In genomic region chr11:6006395-6006794, GRCh38 we compare ENCODE assay signal across 35 cellular contexts. TPM values are rescaled to one million over a fixed set of nuclear protein-coding genes. Genes with fewer than 3 reads are reported as not detected.
"Had no signal": no experiment of that assay in that cellular context is flagged by ENCODE, and none has a peak within 500 bp of the region (broad histone marks: within the 10 kb centered on the region; RNA-seq: fewer than 3 reads in every experiment).

No MANE protein-coding gene starts in this region.

- DNase-seq: activated CD4-positive, alpha-beta memory T cell treated with anti-CD3 and anti-CD28 coated beads for 36 hours; activated CD4-positive, alpha-beta T cell treated with anti-CD3 and anti-CD28 coated beads for 36 hours; activated CD4-positive, alpha-beta T cell treated with anti-CD3 and anti-CD28 coated beads, Interleukin-2, amount 10 ng/mL, durations not matched to agents 24 days and 14 days; activated CD4-positive, CD25-positive, alpha-beta regulatory T cell; activated CD4-positive, CD25-positive, alpha-beta regulatory T cell treated with anti-CD3 and anti-CD28 coated beads, Interleukin-2, amount 50 U/mL, for 72 hours; activated CD8-positive, alpha-beta memory T cell treated with anti-CD3 and anti-CD28 coated beads, Interleukin-2, amount 10 ng/mL, durations not matched to agents 7 days and 5 days; activated CD8-positive, alpha-beta memory T cell treated with anti-CD3 and anti-CD28 coated beads, Interleukin-2, amount 50 U/mL, for 4 hours; activated CD8-positive, alpha-beta T cell treated with anti-CD3 and anti-CD28 coated beads, Interleukin-2, amount 10 ng/mL, durations not matched to agents 7 days and 5 days; activated gamma-delta T cell; activated naive CD4-positive, alpha-beta T cell; activated naive CD4-positive, alpha-beta T cell treated with anti-CD3 and anti-CD28 coated beads, Interleukin-2, amount 50 U/mL, for 16 hours; activated naive CD8-positive, alpha-beta T cell treated with anti-CD3 and anti-CD28 coated beads, Interleukin-2, amount 10 ng/mL, durations not matched to agents 7 days and 5 days; activated T-cell treated with anti-CD3 and anti-CD28 coated beads, Interleukin-2, amount 50 U/mL, for 1 hour; activated T-cell treated with anti-CD3 and anti-CD28 coated beads, Interleukin-2, amount 50 U/mL, for 48 hours; amniotic stem cell; anterior cingulate cortex; brain microvascular endothelial cell; caudate nucleus; cortex of kidney; dermis blood vessel endothelial cell; effector CD4-positive, alpha-beta T cell; effector memory CD8-positive, alpha-beta T cell; erythroblast; foreskin keratinocyte; gastrocnemius medialis; glutamatergic neuron; heart left ventricle; T-helper 2 cell had no signal

- H3K4me1 ChIP-seq: esophagus muscularis mucosa, foreskin keratinocyte, gastrocnemius medialis had no signal

- H3K9me3 ChIP-seq: esophagus muscularis mucosa, gastrocnemius medialis, heart left ventricle had no signal

- FAIRE-seq: astrocyte, colon had no signal

- H3K27me3 ChIP-seq: brain microvascular endothelial cell, foreskin keratinocyte, gastrocnemius medialis had no signal

- H3K4me3 Mint-ChIP-seq: activated CD4-positive, alpha-beta memory T cell treated with anti-CD3 and anti-CD28 coated beads for 36 hours; activated CD4-positive, alpha-beta T cell treated with anti-CD3 and anti-CD28 coated beads for 36 hours; activated CD4-positive, alpha-beta T cell treated with anti-CD3 and anti-CD28 coated beads, Interleukin-2, amount 10 ng/mL, durations not matched to agents 24 days and 14 days; activated CD8-positive, alpha-beta memory T cell treated with anti-CD3 and anti-CD28 coated beads, Interleukin-2, amount 10 ng/mL, durations not matched to agents 7 days and 5 days; activated CD8-positive, alpha-beta T cell treated with anti-CD3 and anti-CD28 coated beads, Interleukin-2, amount 10 ng/mL, durations not matched to agents 7 days and 5 days; activated naive CD8-positive, alpha-beta T cell treated with anti-CD3 and anti-CD28 coated beads, Interleukin-2, amount 10 ng/mL, durations not matched to agents 7 days and 5 days; activated T-helper 1 cell treated with anti-CD3 and anti-CD28 coated beads, Interleukin-12 subunit alpha, Interleukin-12 subunit beta, Interleukin-2, Interleukin-4 antibody, amounts not matched to agents 30 ng/mL and 10 ng/mL and 1 ng/mL, durations not matched to agents 14 hours and 24 hours and 36 hours; effector memory CD8-positive, alpha-beta T cell had no signal

- H3K36me3 ChIP-seq: brain microvascular endothelial cell, esophagus muscularis mucosa, gastrocnemius medialis, heart left ventricle had no signal

- H3K36me3 Mint-ChIP-seq: activated CD4-positive, alpha-beta memory T cell treated with anti-CD3 and anti-CD28 coated beads for 36 hours; activated CD8-positive, alpha-beta memory T cell treated with anti-CD3 and anti-CD28 coated beads, Interleukin-2, amount 10 ng/mL, durations not matched to agents 7 days and 5 days; activated naive CD8-positive, alpha-beta T cell treated with anti-CD3 and anti-CD28 coated beads, Interleukin-2, amount 10 ng/mL, durations not matched to agents 7 days and 5 days had no signal

- ATAC-seq: activated CD4-positive, alpha-beta T cell treated with anti-CD3 and anti-CD28 coated beads for 36 hours; activated CD8-positive, alpha-beta memory T cell treated with anti-CD3 and anti-CD28 coated beads, Interleukin-2, amount 10 ng/mL, durations not matched to agents 7 days and 5 days; activated CD8-positive, alpha-beta T cell treated with anti-CD3 and anti-CD28 coated beads, Interleukin-2, amount 10 ng/mL, durations not matched to agents 7 days and 5 days; effector memory CD8-positive, alpha-beta T cell; foreskin keratinocyte; gastrocnemius medialis; heart left ventricle had no signal

- H3K4me3 ChIP-seq: esophagus muscularis mucosa, gastrocnemius medialis, heart left ventricle had no signal

- H3K27ac ChIP-seq: brain microvascular endothelial cell, esophagus muscularis mucosa, foreskin keratinocyte, gastrocnemius medialis, heart left ventricle had no signal

- H3K27ac Mint-ChIP-seq: activated CD4-positive, alpha-beta memory T cell treated with anti-CD3 and anti-CD28 coated beads for 36 hours; activated CD4-positive, alpha-beta T cell treated with anti-CD3 and anti-CD28 coated beads for 36 hours; activated CD4-positive, alpha-beta T cell treated with anti-CD3 and anti-CD28 coated beads, Interleukin-2, amount 10 ng/mL, durations not matched to agents 24 days and 14 days; activated CD8-positive, alpha-beta memory T cell treated with anti-CD3 and anti-CD28 coated beads, Interleukin-2, amount 10 ng/mL, durations not matched to agents 7 days and 5 days; activated CD8-positive, alpha-beta T cell treated with anti-CD3 and anti-CD28 coated beads, Interleukin-2, amount 10 ng/mL, durations not matched to agents 7 days and 5 days; activated naive CD8-positive, alpha-beta T cell treated with anti-CD3 and anti-CD28 coated beads, Interleukin-2, amount 10 ng/mL, durations not matched to agents 7 days and 5 days; activated T-helper 1 cell treated with anti-CD3 and anti-CD28 coated beads, Interleukin-12 subunit alpha, Interleukin-12 subunit beta, Interleukin-2, Interleukin-4 antibody, amounts not matched to agents 30 ng/mL and 10 ng/mL and 1 ng/mL, durations not matched to agents 14 hours and 24 hours and 36 hours; effector memory CD8-positive, alpha-beta T cell had no signal

- H3K4me1 Mint-ChIP-seq: activated CD4-positive, alpha-beta T cell treated with anti-CD3 and anti-CD28 coated beads for 36 hours; activated CD4-positive, alpha-beta T cell treated with anti-CD3 and anti-CD28 coated beads, Interleukin-2, amount 10 ng/mL, durations not matched to agents 24 days and 14 days; activated CD8-positive, alpha-beta memory T cell treated with anti-CD3 and anti-CD28 coated beads, Interleukin-2, amount 10 ng/mL, durations not matched to agents 7 days and 5 days; activated naive CD8-positive, alpha-beta T cell treated with anti-CD3 and anti-CD28 coated beads, Interleukin-2, amount 10 ng/mL, durations not matched to agents 7 days and 5 days had no signal

- H3K9me3 Mint-ChIP-seq: activated CD4-positive, alpha-beta memory T cell treated with anti-CD3 and anti-CD28 coated beads for 36 hours; activated CD4-positive, alpha-beta T cell treated with anti-CD3 and anti-CD28 coated beads, Interleukin-2, amount 10 ng/mL, durations not matched to agents 24 days and 14 days; activated naive CD8-positive, alpha-beta T cell treated with anti-CD3 and anti-CD28 coated beads, Interleukin-2, amount 10 ng/mL, durations not matched to agents 7 days and 5 days; activated T-helper 1 cell treated with anti-CD3 and anti-CD28 coated beads, Interleukin-12 subunit alpha, Interleukin-12 subunit beta, Interleukin-2, Interleukin-4 antibody, amounts not matched to agents 30 ng/mL and 10 ng/mL and 1 ng/mL, durations not matched to agents 14 hours and 24 hours and 36 hours; effector memory CD8-positive, alpha-beta T cell had no signal

RNA-seq across cellular contexts. Expression of gene OR56A4, which starts 0.4 kb away (rescaled TPM):
- total RNA-seq: activated CD4-positive, alpha-beta memory T cell treated with anti-CD3 and anti-CD28 coated beads for 36 hours; activated CD4-positive, alpha-beta T cell treated with anti-CD3 and anti-CD28 coated beads for 36 hours; activated CD8-positive, alpha-beta memory T cell treated with anti-CD3 and anti-CD28 coated beads for 36 hours; activated CD8-positive, alpha-beta memory T cell treated with anti-CD3 and anti-CD28 coated beads, Interleukin-2, amount 10 ng/mL, durations not matched to agents 7 days and 5 days; activated CD8-positive, alpha-beta T cell treated with anti-CD3 and anti-CD28 coated beads, Interleukin-2, amount 10 ng/mL, durations not matched to agents 7 days and 5 days; activated naive CD8-positive, alpha-beta T cell treated with anti-CD3 and anti-CD28 coated beads, Interleukin-2, amount 10 ng/mL, durations not matched to agents 7 days and 5 days; activated T-helper 1 cell treated with anti-CD3 and anti-CD28 coated beads, Interleukin-12 subunit alpha, Interleukin-12 subunit beta, Interleukin-2, Interleukin-4 antibody, amounts not matched to agents 30 ng/mL and 10 ng/mL and 1 ng/mL, durations not matched to agents 14 hours and 24 hours and 36 hours; astrocyte; chondrocyte; dermis blood vessel endothelial cell; esophagus muscularis mucosa; foreskin keratinocyte; gastrocnemius medialis; T-helper 1 cell treated with Interleukin-12 subunit alpha and Interleukin-12 subunit beta and Interleukin-4 antibody, amounts not matched to agents 30 ng/mL and 1 ng/mL, for 36 hours had no signal

RNA-seq across cellular contexts. Expression of gene OR52L1, which starts 19.6 kb away (rescaled TPM):
- total RNA-seq: activated CD4-positive, alpha-beta memory T cell treated with anti-CD3 and anti-CD28 coated beads for 36 hours; activated CD4-positive, alpha-beta T cell treated with anti-CD3 and anti-CD28 coated beads for 36 hours; activated CD4-positive, alpha-beta T cell treated with anti-CD3 and anti-CD28 coated beads, Interleukin-2, amount 10 ng/mL, durations not matched to agents 24 days and 14 days; activated CD8-positive, alpha-beta memory T cell treated with anti-CD3 and anti-CD28 coated beads for 36 hours; activated CD8-positive, alpha-beta memory T cell treated with anti-CD3 and anti-CD28 coated beads, Interleukin-2, amount 10 ng/mL, durations not matched to agents 7 days and 5 days; activated CD8-positive, alpha-beta T cell treated with anti-CD3 and anti-CD28 coated beads, Interleukin-2, amount 10 ng/mL, durations not matched to agents 7 days and 5 days; activated naive CD8-positive, alpha-beta T cell treated with anti-CD3 and anti-CD28 coated beads, Interleukin-2, amount 10 ng/mL, durations not matched to agents 7 days and 5 days; activated T-helper 1 cell treated with anti-CD3 and anti-CD28 coated beads, Interleukin-12 subunit alpha, Interleukin-12 subunit beta, Interleukin-2, Interleukin-4 antibody, amounts not matched to agents 30 ng/mL and 10 ng/mL and 1 ng/mL, durations not matched to agents 14 hours and 24 hours and 36 hours; astrocyte; chondrocyte; dermis blood vessel endothelial cell; esophagus muscularis mucosa; foreskin keratinocyte; gastrocnemius medialis; heart left ventricle; T-helper 1 cell treated with Interleukin-12 subunit alpha and Interleukin-12 subunit beta and Interleukin-4 antibody, amounts not matched to agents 30 ng/mL and 1 ng/mL, for 36 hours had no signal

RNA-seq across cellular contexts. Expression of gene OR56A1, which starts 24.2 kb away (rescaled TPM):
- total RNA-seq: activated CD4-positive, alpha-beta memory T cell treated with anti-CD3 and anti-CD28 coated beads for 36 hours; activated CD4-positive, alpha-beta T cell treated with anti-CD3 and anti-CD28 coated beads for 36 hours; activated CD4-positive, alpha-beta T cell treated with anti-CD3 and anti-CD28 coated beads, Interleukin-2, amount 10 ng/mL, durations not matched to agents 24 days and 14 days; activated CD8-positive, alpha-beta memory T cell treated with anti-CD3 and anti-CD28 coated beads for 36 hours; activated CD8-positive, alpha-beta memory T cell treated with anti-CD3 and anti-CD28 coated beads, Interleukin-2, amount 10 ng/mL, durations not matched to agents 7 days and 5 days; activated CD8-positive, alpha-beta T cell treated with anti-CD3 and anti-CD28 coated beads, Interleukin-2, amount 10 ng/mL, durations not matched to agents 7 days and 5 days; activated naive CD8-positive, alpha-beta T cell treated with anti-CD3 and anti-CD28 coated beads, Interleukin-2, amount 10 ng/mL, durations not matched to agents 7 days and 5 days; activated T-helper 1 cell treated with anti-CD3 and anti-CD28 coated beads, Interleukin-12 subunit alpha, Interleukin-12 subunit beta, Interleukin-2, Interleukin-4 antibody, amounts not matched to agents 30 ng/mL and 10 ng/mL and 1 ng/mL, durations not matched to agents 14 hours and 24 hours and 36 hours; astrocyte; chondrocyte; dermis blood vessel endothelial cell; esophagus muscularis mucosa; foreskin keratinocyte; gastrocnemius medialis; T-helper 1 cell treated with Interleukin-12 subunit alpha and Interleukin-12 subunit beta and Interleukin-4 antibody, amounts not matched to agents 30 ng/mL and 1 ng/mL, for 36 hours had no signal

RNA-seq across cellular contexts. Expression of gene OR56A5, which starts 38.1 kb away (rescaled TPM):
- total RNA-seq: activated CD4-positive, alpha-beta memory T cell treated with anti-CD3 and anti-CD28 coated beads for 36 hours; activated CD4-positive, alpha-beta T cell treated with anti-CD3 and anti-CD28 coated beads for 36 hours; activated CD4-positive, alpha-beta T cell treated with anti-CD3 and anti-CD28 coated beads, Interleukin-2, amount 10 ng/mL, durations not matched to agents 24 days and 14 days; activated CD8-positive, alpha-beta memory T cell treated with anti-CD3 and anti-CD28 coated beads for 36 hours; activated CD8-positive, alpha-beta memory T cell treated with anti-CD3 and anti-CD28 coated beads, Interleukin-2, amount 10 ng/mL, durations not matched to agents 7 days and 5 days; activated CD8-positive, alpha-beta T cell treated with anti-CD3 and anti-CD28 coated beads, Interleukin-2, amount 10 ng/mL, durations not matched to agents 7 days and 5 days; activated naive CD8-positive, alpha-beta T cell treated with anti-CD3 and anti-CD28 coated beads, Interleukin-2, amount 10 ng/mL, durations not matched to agents 7 days and 5 days; activated T-helper 1 cell treated with anti-CD3 and anti-CD28 coated beads, Interleukin-12 subunit alpha, Interleukin-12 subunit beta, Interleukin-2, Interleukin-4 antibody, amounts not matched to agents 30 ng/mL and 10 ng/mL and 1 ng/mL, durations not matched to agents 14 hours and 24 hours and 36 hours; astrocyte; chondrocyte; dermis blood vessel endothelial cell; esophagus muscularis mucosa; foreskin keratinocyte; gastrocnemius medialis; heart left ventricle; T-helper 1 cell treated with Interleukin-12 subunit alpha and Interleukin-12 subunit beta and Interleukin-4 antibody, amounts not matched to agents 30 ng/mL and 1 ng/mL, for 36 hours had no signal
